In the genomic region with DNA sequence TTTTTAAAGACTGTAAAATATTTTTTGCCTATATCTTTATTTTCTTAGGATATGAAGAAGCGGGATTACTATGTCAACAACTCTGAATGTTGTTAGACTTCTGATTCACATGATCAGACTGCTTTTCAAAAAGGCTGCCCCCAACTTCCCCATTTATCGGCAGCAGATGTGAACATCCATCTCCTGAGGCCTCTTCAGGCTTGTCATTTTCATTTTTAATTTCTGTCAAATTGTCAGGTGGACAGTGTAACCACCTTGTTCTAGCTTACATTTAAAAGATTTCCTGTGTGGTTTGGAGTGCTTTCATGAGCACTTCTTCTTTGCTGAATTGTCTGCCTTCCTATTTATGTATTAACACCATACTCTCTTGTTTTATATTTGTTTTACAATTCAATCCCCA, we compare ENCODE assay signal across 11 cellular contexts.
DNase-seq lines count a peak whose midpoint lies in the region; ATAC-seq and TF ChIP-seq lines count a peak whose summit lies in the region.
"Had no signal": no experiment of that assay in that cellular context is flagged by ENCODE, and none has a peak within 500 bp of the region (broad histone marks: within the 10 kb centered on the region; RNA-seq: fewer than 3 reads in every experiment).

No MANE protein-coding gene starts in this region.

- peak overlapping the region; percentile 10 for H3K27ac Mint-ChIP-seq in activated CD8-positive, alpha-beta T cell treated with anti-CD3 and anti-CD28 coated beads for 36 hours

- no peaks in the 10 kb centered on the region for H3K36me3 ChIP-seq in ovary

- no peaks in the 10 kb centered on the region for H3K4me1 ChIP-seq in ovary (ENCODE audit: insufficient read depth)
- H3K4me1 ChIP-seq: psoas muscle had no signal

- no peak overlapping the region for H3K27ac ChIP-seq in ovary
- H3K27ac ChIP-seq: psoas muscle had no signal

- ATAC-seq in GM21381 (IDR thresholded peaks at IDR 0.05; ENCODE audit: unreplicated experiment) (peak; percentile 71), HG03432 (IDR thresholded peaks at IDR 0.05; ENCODE audit: unreplicated experiment) (peak; percentile 81)
- peak; percentile 13 for ATAC-seq in activated CD8-positive, alpha-beta T cell treated with anti-CD3 and anti-CD28 coated beads for 36 hours
- ATAC-seq: activated T-cell treated with anti-CD3 and anti-CD28 coated beads, Interleukin-2, amount 50 U/mL, for 4 hours; psoas muscle had no signal

- DNase-seq in GM13976 (ENCODE audit: low spot score): peak; percentile 47
- DNase-seq in activated CD8-positive, alpha-beta T cell treated with anti-CD3 and anti-CD28 coated beads for 36 hours: no peak
- DNase-seq in NCI-H524 (lab: John Stamatoyannopoulos, UW): no peak
- DNase-seq in ovary: no peak
- no peak for DNase-seq in GM19238 (ENCODE audit: insufficient read length, low spot score)
- DNase-seq in anterior cingulate cortex (lab: John Stamatoyannopoulos, UW): no peak
- DNase-seq: activated T-cell treated with anti-CD3 and anti-CD28 coated beads, Interleukin-2, amount 50 U/mL, for 4 hours; psoas muscle; stimulated activated naive CD4-positive, alpha-beta T cell had no signal

- POLR2A ChIA-PET in activated CD8-positive, alpha-beta T cell treated with anti-CD3 and anti-CD28 coated beads for 36 hours (lab: Charles Lee): no interaction called here

- no peaks in the 10 kb centered on the region for H3K9me3 ChIP-seq in ovary
- H3K9me3 ChIP-seq: psoas muscle had no signal

- intact Hi-C loops in activated CD8-positive, alpha-beta T cell treated with anti-CD3 and anti-CD28 coated beads for 36 hours (cut with micrococcal nuclease): no loop called here
- intact Hi-C loops in ovary (cut with DNase I): no loop called here

- no peaks in the 10 kb centered on the region for H3K9me3 Mint-ChIP-seq in activated CD8-positive, alpha-beta T cell treated with anti-CD3 and anti-CD28 coated beads for 36 hours
- H3K9me3 Mint-ChIP-seq: activated T-cell treated with anti-CD3 and anti-CD28 coated beads, Interleukin-2, amount 50 U/mL, for 4 hours had no signal

- TF ChIP-seq EP300 in ovary (IDR thresholded peaks at IDR 0.05): no peak

- H3K4me1 Mint-ChIP-seq in activated CD8-positive, alpha-beta T cell treated with anti-CD3 and anti-CD28 coated beads for 36 hours (ENCODE audit: low read depth): peaks cover 33% of the 10 kb centered on the region

- WGBS in ovary, 3 donors: 94 to 100% (median 96%) methylated on average over 2 of the region's 2 CpGs

- no peaks in the 10 kb centered on the region for H3K27me3 ChIP-seq in ovary

- no peak overlapping the region for H3K4me3 Mint-ChIP-seq in activated CD8-positive, alpha-beta T cell treated with anti-CD3 and anti-CD28 coated beads for 36 hours
- H3K4me3 Mint-ChIP-seq: activated T-cell treated with anti-CD3 and anti-CD28 coated beads, Interleukin-2, amount 50 U/mL, for 4 hours had no signal

- in situ Hi-C loops in GM13976 (cut with MboI; ENCODE audit: low sequenced_read_pairs, unreplicated experiment): no loop called here

- peaks cover 56% of the 10 kb centered on the region for H3K36me3 Mint-ChIP-seq in activated CD8-positive, alpha-beta T cell treated with anti-CD3 and anti-CD28 coated beads for 36 hours (ENCODE audit: low read depth)

- H3K27me3 Mint-ChIP-seq in activated CD8-positive, alpha-beta T cell treated with anti-CD3 and anti-CD28 coated beads for 36 hours: no peaks in the 10 kb centered on the region

- H3K4me3 ChIP-seq in ovary: no peak overlapping the region
- H3K4me3 ChIP-seq: psoas muscle had no signal

- TF ChIP-seq POLR2A in ovary (IDR thresholded peaks at IDR 0.05): no peak

- no peak for TF ChIP-seq CTCF in GM13976 (IDR thresholded peaks at IDR 0.05; ENCODE audit: borderline replicate concordance, control extremely low read depth, extremely low read depth, insufficient read depth, missing control alignments)
- no peak for TF ChIP-seq CTCF in activated CD8-positive, alpha-beta T cell treated with anti-CD3 and anti-CD28 coated beads for 36 hours (IDR thresholded peaks at IDR 0.05)
- no peak for TF ChIP-seq CTCF in ovary (IDR thresholded peaks at IDR 0.05)

- CTCF ChIA-PET in activated CD8-positive, alpha-beta T cell treated with anti-CD3 and anti-CD28 coated beads for 36 hours (lab: Charles Lee): interaction anchor here (1.6 to 2.0 kb wide), 2 partner anchors 9 to 16 kb away, joined by 4 to 6 read pairs; no protein-coding TSS in a partner anchor

Comparison
In these comparisons a context has a peak if more than half of its experiments do, and no peak if none do; other contexts are left out.
1. ATAC-seq: peak in every context shown above with its lines; median percentile 81 in HG03432; 71 in GM21381; 13 in activated CD8-positive, alpha-beta T cell treated with anti-CD3 and anti-CD28 coated beads for 36 hours.